ENCODE assay signal across 8 cellular contexts in genomic region chr2:64987963-64988419, GRCh38. TPM values are rescaled to one million over a fixed set of nuclear protein-coding genes. Genes with fewer than 3 reads are reported as not detected.
DNase-seq lines count a peak whose midpoint lies in the region; ATAC-seq, FAIRE-seq and TF ChIP-seq lines count a peak whose summit lies in the region.

No MANE protein-coding gene starts in this region.

- H3K27me3 Mint-ChIP-seq in activated B cell treated with CpG ODN at 0.5 μM for 24 hours (no peaks in the 10 kb centered on the region), glutamatergic neuron (ENCODE audit: unreplicated experiment) (peaks cover 12% of the 10 kb centered on the region)

- intact Hi-C loops in activated B cell treated with CpG ODN at 0.5 μM for 24 hours (cut with micrococcal nuclease): loop anchor here (1.0 to 2.0 kb wide), 5 partner anchors 29 to 463 kb away; partner anchors contain the start of gene AFTPH

- H3K9me3 Mint-ChIP-seq in activated B cell treated with CpG ODN at 0.5 μM for 24 hours (no peaks in the 10 kb centered on the region), glutamatergic neuron (ENCODE audit: unreplicated experiment) (peaks cover 10% of the 10 kb centered on the region)

- TF ChIP-seq CTCF in activated B cell treated with CpG ODN at 0.5 μM for 24 hours (IDR thresholded peaks at IDR 0.05) (no peak), glutamatergic neuron (IDR thresholded peaks at IDR 0.05; ENCODE audit: partially characterized antibody, unreplicated experiment) (no peak)

- DNase-seq in 8988T: peak; percentile 49
- DNase-seq in GM19239 (ENCODE audit: insufficient read length, low spot score): no peak
- DNase-seq in activated B cell treated with CpG ODN at 0.5 μM for 24 hours: no peak
- DNase-seq in glutamatergic neuron: no peak
- DNase-seq in HuH-7 (ENCODE audit: low spot score): no peak
- no peak for DNase-seq in H54 (ENCODE audit: insufficient read length, low spot score)
- DNase-seq in NCI-H1105 treated with DMSO at 0.1 percent for 48 hours (lab: John Stamatoyannopoulos, UW): no peak

- peak overlapping the region; percentile 96 for H3K9ac ChIP-seq in skeletal muscle satellite cell (ENCODE audit: low read depth, low read length)

- no peaks in the 10 kb centered on the region for H3K36me3 ChIP-seq in skeletal muscle satellite cell (ENCODE audit: insufficient read depth, low read length)

- FAIRE-seq in GM19239 (lab: Jason Lieb, UNC) (peak; percentile 91), H54 (lab: Jason Lieb, UNC) (no peak)

- POLR2A ChIA-PET in activated B cell treated with CpG ODN at 0.5 μM for 24 hours (lab: Charles Lee): interaction anchor here (0.7 to 6.9 kb wide), 22 partner anchors 9 to 464 kb away, joined by 3 to 102 read pairs (median 6); partner anchors contain the start of genes ACTR2, AFTPH, CEP68 and RAB1A

- H3K4me1 Mint-ChIP-seq in activated B cell treated with CpG ODN at 0.5 μM for 24 hours (peaks cover 40% of the 10 kb centered on the region), glutamatergic neuron (ENCODE audit: low read depth, unreplicated experiment) (peaks cover 8% of the 10 kb centered on the region)

- TF ChIP-seq POLR2A in H54 (IDR thresholded peaks at IDR 0.05; ENCODE audit: low read depth, low read length): no peak

- H3K9me3 ChIP-seq in skeletal muscle satellite cell (replicated peaks; ENCODE audit: low read length): no peaks in the 10 kb centered on the region

- peak overlapping the region; percentile 100 for H3K4me2 ChIP-seq in skeletal muscle satellite cell (ENCODE audit: low read length)

- peak overlapping the region; percentile 96 for H3K4me3 ChIP-seq in skeletal muscle satellite cell (ENCODE audit: low read length)

- peak overlapping the region; percentile 87 for H3K27ac Mint-ChIP-seq in activated B cell treated with CpG ODN at 0.5 μM for 24 hours
- peak overlapping the region; percentile 97 for H3K27ac Mint-ChIP-seq in glutamatergic neuron (ENCODE audit: unreplicated experiment)

- ATAC-seq in activated B cell treated with CpG ODN at 0.5 μM for 24 hours (ENCODE audit: low read depth): no peak

- CTCF ChIA-PET in activated B cell treated with CpG ODN at 0.5 μM for 24 hours (lab: Charles Lee): interaction anchor here (0.6 to 2.1 kb wide), 4 partner anchors 38 to 71 kb away, joined by 3 to 35 read pairs (median 4); no protein-coding TSS in a partner anchor

- H3K27me3 ChIP-seq in skeletal muscle satellite cell (ENCODE audit: control insufficient read depth, insufficient read depth, low read length): no peaks in the 10 kb centered on the region

- H3K36me3 Mint-ChIP-seq in activated B cell treated with CpG ODN at 0.5 μM for 24 hours (ENCODE audit: low read depth) (no peaks in the 10 kb centered on the region), glutamatergic neuron (ENCODE audit: unreplicated experiment) (no peaks in the 10 kb centered on the region)

- H3K4me3 Mint-ChIP-seq in activated B cell treated with CpG ODN at 0.5 μM for 24 hours (peak overlapping the region; percentile 85), glutamatergic neuron (ENCODE audit: unreplicated experiment) (peak overlapping the region; percentile 81)

- H3K4me1 ChIP-seq in skeletal muscle satellite cell (ENCODE audit: control insufficient read depth, insufficient read depth, low read length): peaks cover 18% of the 10 kb centered on the region

RNA-seq across cellular contexts. Expression of gene SLC1A4, which starts 1.2 kb away (rescaled TPM):
- total RNA-seq in activated B cell treated with CpG ODN at 0.5 μM for 24 hours: 32.1 and 35.4 TPM in 2 replicates
- 27.9 TPM for total RNA-seq in glutamatergic neuron (ENCODE audit: unreplicated experiment)
- 4.8 and 6.8 TPM in 2 replicates for total RNA-seq in skeletal muscle satellite cell (2012; rRNA removed)
